In the genomic region with DNA sequence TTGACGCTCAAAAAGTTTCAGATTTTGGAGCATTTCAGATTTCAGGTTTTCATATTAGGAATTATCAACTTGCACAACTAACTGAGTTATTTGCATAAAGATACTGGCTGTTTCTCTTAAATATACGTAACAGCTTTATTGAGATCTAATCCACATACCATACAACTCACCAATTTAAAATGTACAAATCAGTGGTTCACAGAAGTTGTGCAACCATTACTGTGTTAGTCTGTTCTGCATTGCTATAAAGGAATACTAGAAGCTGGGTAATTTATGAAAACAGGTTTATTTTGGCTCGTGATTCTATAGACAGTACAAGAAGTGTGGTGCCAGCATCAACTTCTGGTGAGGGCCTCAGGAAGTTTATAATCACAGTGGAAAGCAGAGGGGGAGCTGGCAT, we compare ENCODE assay signal across 1 cellular context.
TF ChIP-seq lines count a peak whose summit lies in the region.

No MANE protein-coding gene starts in this region.

TF ChIP-seq in K562, 482 proteins besides CTCF, POLR2A, EP300 and RAD21:
- no peak for TF ChIP-seq EZH2 (IDR thresholded peaks at IDR 0.05; ENCODE audit: borderline replicate concordance, low read depth, low read length)
- TF ChIP-seq CEBPB (tag; IDR thresholded peaks at IDR 0.05) = peak; percentile 22; the same call in 1 of the 2 replicates
- TF ChIP-seq, protein P1, sequence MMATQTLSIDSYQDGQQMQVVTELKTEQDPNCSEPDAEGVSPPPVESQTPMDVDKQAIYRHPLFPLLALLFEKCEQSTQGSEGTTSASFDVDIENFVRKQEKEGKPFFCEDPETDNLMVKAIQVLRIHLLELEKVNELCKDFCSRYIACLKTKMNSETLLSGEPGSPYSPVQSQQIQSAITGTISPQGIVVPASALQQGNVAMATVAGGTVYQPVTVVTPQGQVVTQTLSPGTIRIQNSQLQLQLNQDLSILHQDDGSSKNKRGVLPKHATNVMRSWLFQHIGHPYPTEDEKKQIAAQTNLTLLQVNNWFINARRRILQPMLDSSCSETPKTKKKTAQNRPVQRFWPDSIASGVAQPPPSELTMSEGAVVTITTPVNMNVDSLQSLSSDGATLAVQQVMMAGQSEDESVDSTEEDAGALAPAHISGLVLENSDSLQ (IDR thresholded peaks at IDR 0.05) = no peak
- TF ChIP-seq POLR2B (IDR thresholded peaks at IDR 0.05; ENCODE audit: low read depth, partially characterized antibody) = no peak
- TF ChIP-seq ESRRA (IDR thresholded peaks at IDR 0.05; ENCODE audit: borderline replicate concordance, low read depth) = no peak
- no peak for TF ChIP-seq LARP7 (IDR thresholded peaks at IDR 0.05)
